1 cellular context compared by ENCODE assay signal in the genomic region with DNA sequence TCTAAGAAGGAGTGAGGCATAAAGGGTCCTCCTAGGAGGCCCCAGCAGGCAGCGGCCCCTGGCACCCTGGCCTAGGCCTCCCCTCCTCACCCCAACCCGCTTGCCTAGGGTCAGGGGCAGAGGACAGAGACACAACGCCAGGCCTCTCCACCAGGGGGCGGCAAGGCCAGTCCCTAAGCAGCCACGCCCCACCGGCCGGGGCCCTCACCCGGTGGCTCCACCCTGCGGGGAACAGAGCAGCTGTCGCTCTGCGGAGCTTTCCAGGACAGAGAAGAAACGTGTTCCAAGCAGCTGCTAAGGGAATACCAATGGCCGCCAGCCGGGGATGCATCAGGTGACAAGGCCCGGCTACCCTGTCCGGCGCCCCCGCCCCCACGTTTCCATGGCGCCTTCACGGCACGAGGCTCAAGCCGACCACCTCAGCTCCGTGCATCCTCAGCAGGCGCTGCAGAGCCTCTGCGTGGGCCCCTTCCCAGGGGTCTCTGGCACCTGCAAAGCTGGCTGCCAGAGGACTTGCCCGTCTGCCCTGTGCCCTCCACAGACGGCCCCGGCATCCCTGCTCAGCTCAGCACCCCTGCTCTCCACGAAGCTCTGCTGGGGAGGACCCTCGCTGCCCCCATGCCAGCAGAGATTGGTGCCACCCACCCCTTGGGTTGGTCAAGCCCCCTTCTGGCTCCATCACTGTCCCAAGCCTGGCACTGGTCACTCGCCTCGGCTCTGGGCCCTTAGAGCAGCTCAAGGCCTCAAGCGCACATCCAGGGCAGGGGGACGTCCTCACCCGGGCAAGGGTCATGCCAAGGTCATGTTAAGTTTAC.
TF ChIP-seq lines count a peak whose summit lies in the region.

No MANE protein-coding gene starts in this region.

TF ChIP-seq in H1, 55 proteins besides CTCF, POLR2A, EP300 and RAD21:
- TF ChIP-seq, protein P1, sequence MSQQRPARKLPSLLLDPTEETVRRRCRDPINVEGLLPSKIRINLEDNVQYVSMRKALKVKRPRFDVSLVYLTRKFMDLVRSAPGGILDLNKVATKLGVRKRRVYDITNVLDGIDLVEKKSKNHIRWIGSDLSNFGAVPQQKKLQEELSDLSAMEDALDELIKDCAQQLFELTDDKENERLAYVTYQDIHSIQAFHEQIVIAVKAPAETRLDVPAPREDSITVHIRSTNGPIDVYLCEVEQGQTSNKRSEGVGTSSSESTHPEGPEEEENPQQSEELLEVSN (IDR thresholded peaks at IDR 0.05), result peak; percentile 81
- TF ChIP-seq KDM4A (IDR thresholded peaks at IDR 0.05; ENCODE audit: low read depth, low read length, severe bottlenecking), result no peak
- TF ChIP-seq SRF (IDR thresholded peaks at IDR 0.05; ENCODE audit: low read depth, low read length), result no peak
- TF ChIP-seq GTF2F1 (IDR thresholded peaks at IDR 0.05; ENCODE audit: borderline replicate concordance, low read depth, low read length), result no peak
- peak; percentile 76 for TF ChIP-seq TAF7 (optimal IDR thresholded peaks at IDR 0.05; ENCODE audit: borderline replicate concordance, low read depth, low read length)
- TF ChIP-seq CTBP2 (IDR thresholded peaks at IDR 0.05; ENCODE audit: borderline replicate concordance, insufficient read depth, insufficient read length, low read length), result no peak
- TF ChIP-seq SIN3A (conservative IDR thresholded peaks at IDR 0.05 in 1 of 2, IDR thresholded peaks at IDR 0.05 in 1 of 2; ENCODE audit: low read depth in 1 of 2, low read length in 2 of 2), result peak; percentile 93 to 98; a peak in 3 of 4 replicates
- TF ChIP-seq EGR1 (IDR thresholded peaks at IDR 0.05; ENCODE audit: borderline replicate concordance, low read depth, low read length), result peak; percentile 56; the same call in 1 of the 2 replicates
- peak; percentile 75; the same call in 1 of the 2 replicates for TF ChIP-seq GABPA (IDR thresholded peaks at IDR 0.05; ENCODE audit: borderline replicate concordance, insufficient read depth, low read length)
- TF ChIP-seq CREB1 (IDR thresholded peaks at IDR 0.05), result peak; percentile 69; the same call in 1 of the 2 replicates
- peak; percentile 26; the same call in 1 of the 2 replicates for TF ChIP-seq CEBPB (IDR thresholded peaks at IDR 0.05; ENCODE audit: low read depth, low read length)
- TF ChIP-seq SP1 (IDR thresholded peaks at IDR 0.05; ENCODE audit: low read depth, low read length), result peak; percentile 65; the same call in 1 of the 2 replicates
- TF ChIP-seq SP4 (IDR thresholded peaks at IDR 0.05; ENCODE audit: low read length), result peak; percentile 95
- peak; percentile 1 for TF ChIP-seq NANOG (IDR thresholded peaks at IDR 0.05; ENCODE audit: insufficient read depth, low read depth, low read length, poor library complexity, severe bottlenecking)
- TF ChIP-seq YY1 (IDR thresholded peaks at IDR 0.05; ENCODE audit: low read depth, low read length), result peak; percentile 95
- 0 out of 2 replicates have a peak, but pooled peaks have one; percentile 8 for TF ChIP-seq TEAD4 (IDR thresholded peaks at IDR 0.05; ENCODE audit: low read depth, low read length)
- TF ChIP-seq, protein P2, sequence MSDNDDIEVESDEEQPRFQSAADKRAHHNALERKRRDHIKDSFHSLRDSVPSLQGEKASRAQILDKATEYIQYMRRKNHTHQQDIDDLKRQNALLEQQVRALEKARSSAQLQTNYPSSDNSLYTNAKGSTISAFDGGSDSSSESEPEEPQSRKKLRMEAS (IDR thresholded peaks at IDR 0.05), result peak; percentile 89; the same call in 1 of the 2 replicates
- 0 out of 2 replicates have a peak, but pooled peaks have one; percentile 36 for TF ChIP-seq TBP (IDR thresholded peaks at IDR 0.05; ENCODE audit: low read depth, low read length)
- TF ChIP-seq CBX5 (IDR thresholded peaks at IDR 0.05; ENCODE audit: low read depth, low read length), result no peak
- TF ChIP-seq JUND (IDR thresholded peaks at IDR 0.05; ENCODE audit: low read length), result peak; percentile 28; the same call in 1 of the 2 replicates
- TF ChIP-seq, protein P3, sequence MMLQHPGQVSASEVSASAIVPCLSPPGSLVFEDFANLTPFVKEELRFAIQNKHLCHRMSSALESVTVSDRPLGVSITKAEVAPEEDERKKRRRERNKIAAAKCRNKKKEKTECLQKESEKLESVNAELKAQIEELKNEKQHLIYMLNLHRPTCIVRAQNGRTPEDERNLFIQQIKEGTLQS (IDR thresholded peaks at IDR 0.05; ENCODE audit: insufficient read depth, low read depth, low read length), result peak; percentile 54; the same call in 1 of the 2 replicates
- no peak for TF ChIP-seq JUN (IDR thresholded peaks at IDR 0.05; ENCODE audit: low read depth, low read length)
- TF ChIP-seq EZH2 (IDR thresholded peaks at IDR 0.05; ENCODE audit: low read depth, low read length, severe bottlenecking), result no peak
- no peak for TF ChIP-seq CBX8 (IDR thresholded peaks at IDR 0.05; ENCODE audit: borderline replicate concordance, low read depth, low read length)
- no peak; the same call in 1 of the 2 replicates for TF ChIP-seq BACH1 (IDR thresholded peaks at IDR 0.05; ENCODE audit: low read length)
- 0 out of 2 replicates have a peak, but pooled peaks have one; percentile 83 for TF ChIP-seq TCF12 (IDR thresholded peaks at IDR 0.05; ENCODE audit: low read depth, low read length)
- TF ChIP-seq, protein P4, sequence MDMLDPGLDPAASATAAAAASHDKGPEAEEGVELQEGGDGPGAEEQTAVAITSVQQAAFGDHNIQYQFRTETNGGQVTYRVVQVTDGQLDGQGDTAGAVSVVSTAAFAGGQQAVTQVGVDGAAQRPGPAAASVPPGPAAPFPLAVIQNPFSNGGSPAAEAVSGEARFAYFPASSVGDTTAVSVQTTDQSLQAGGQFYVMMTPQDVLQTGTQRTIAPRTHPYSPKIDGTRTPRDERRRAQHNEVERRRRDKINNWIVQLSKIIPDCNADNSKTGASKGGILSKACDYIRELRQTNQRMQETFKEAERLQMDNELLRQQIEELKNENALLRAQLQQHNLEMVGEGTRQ (IDR thresholded peaks at IDR 0.05; ENCODE audit: low read length), result peak; percentile 53
- no peak for TF ChIP-seq POLR2AphosphoS5 (IDR thresholded peaks at IDR 0.05; ENCODE audit: low read depth, low read length)
- TF ChIP-seq RNF2 (IDR thresholded peaks at IDR 0.05; ENCODE audit: borderline replicate concordance, low read depth, low read length, missing control alignments, poor library complexity, severe bottlenecking), result no peak
- TF ChIP-seq FOSL1 (IDR thresholded peaks at IDR 0.05; ENCODE audit: insufficient read depth, low read depth, low read length), result no peak
